In genomic region chr3:125055165-125055912, GRCh38 we compare ENCODE assay signal across 8 cellular contexts. TPM values are rescaled to one million over a fixed set of nuclear protein-coding genes. Genes with fewer than 3 reads are reported as not detected.
DNase-seq lines count a peak whose midpoint lies in the region; ATAC-seq and TF ChIP-seq lines count a peak whose summit lies in the region.

No MANE protein-coding gene starts in this region.

- H3K27me3 Mint-ChIP-seq in CD14-positive monocyte (ENCODE audit: low read depth in 3 of 3) (peaks cover 9 to 46% (median 25%) of the 10 kb centered on the region in 3 donors), progenitor cell of endocrine pancreas (peaks cover 74% of the 10 kb centered on the region)

- H3K36me3 Mint-ChIP-seq in CD14-positive monocyte: peaks cover 5 to 13% of the 10 kb centered on the region in 2 donors
- H3K36me3 Mint-ChIP-seq in progenitor cell of endocrine pancreas (ENCODE audit: insufficient read depth): no peaks in the 10 kb centered on the region

- no peaks in the 10 kb centered on the region for H3K9me3 Mint-ChIP-seq in CD14-positive monocyte
- no peaks in the 10 kb centered on the region for H3K9me3 Mint-ChIP-seq in progenitor cell of endocrine pancreas (ENCODE audit: low read depth)

- no peak for TF ChIP-seq CTCF in CD14-positive monocyte (IDR thresholded peaks at IDR 0.05)
- no peak for TF ChIP-seq CTCF in foreskin fibroblast (IDR thresholded peaks at IDR 0.05; ENCODE audit: low read depth, low read length)
- TF ChIP-seq CTCF in progenitor cell of endocrine pancreas (IDR thresholded peaks at IDR 0.05; ENCODE audit: unreplicated experiment): no peak

- peak overlapping the region; percentile 95 to 99 for H3K4me3 Mint-ChIP-seq in CD14-positive monocyte
- peak overlapping the region; percentile 73 for H3K4me3 Mint-ChIP-seq in progenitor cell of endocrine pancreas (ENCODE audit: low read depth)

- ATAC-seq in GM19397 (IDR thresholded peaks at IDR 0.05; ENCODE audit: unreplicated experiment): peak; percentile 31
- ATAC-seq in HG03521 (IDR thresholded peaks at IDR 0.05; ENCODE audit: unreplicated experiment): peak; percentile 24

- intact Hi-C loops in CD14-positive monocyte (cut with micrococcal nuclease): loop anchor here (5.0 to 10.0 kb wide), 2 partner anchors 79 to 107 kb away; no protein-coding TSS in a partner anchor

- H3K27ac Mint-ChIP-seq in CD14-positive monocyte (peak overlapping the region; percentile 16 to 86 (median 75)), progenitor cell of endocrine pancreas (peak overlapping the region; percentile 6)

- H3K4me1 Mint-ChIP-seq in CD14-positive monocyte (peaks cover 41% of the 10 kb centered on the region), progenitor cell of endocrine pancreas (ENCODE audit: low read depth) (peaks cover 16% of the 10 kb centered on the region)

- no peak for DNase-seq in CD14-positive monocyte (ENCODE audit: low spot score)
- peak; percentile 67 for DNase-seq in activated CD8-positive, alpha-beta memory T cell treated with anti-CD3 and anti-CD28 coated beads, Interleukin-2, amount 50 U/mL, for 48 hours
- DNase-seq in foreskin fibroblast: peak in 1 of 2 donors; percentile 68
- peak; percentile 33 for DNase-seq in progenitor cell of endocrine pancreas (ENCODE audit: low spot score, unreplicated experiment)
- DNase-seq in NCI-H1092 treated with DMSO at 0.1 percent for 48 hours (lab: John Stamatoyannopoulos, UW): no peak
- no peak for DNase-seq in DMS79 (lab: John Stamatoyannopoulos, UW)

- peak overlapping the region; percentile 70 to 87 for H3K4me3 ChIP-seq in foreskin fibroblast (ENCODE audit: low read depth in 1 of 2, low read length in 2 of 2)

RNA-seq across cellular contexts. Expression of gene HEG1, which starts 0.5 kb away (rescaled TPM):
- under 1 TPM; 0.28 to 0.69 TPM for polyA plus RNA-seq in CD14-positive monocyte
- total RNA-seq in progenitor cell of endocrine pancreas: 4.1 and 7.2 TPM in 2 replicates

Comparison
In these comparisons a context has a peak if more than half of its experiments do, and no peak if none do; other contexts are left out.
1. DNase-seq: peak in activated CD8-positive, alpha-beta memory T cell treated with anti-CD3 and anti-CD28 coated beads, Interleukin-2, amount 50 U/mL, for 48 hours (single experiment) and progenitor cell of endocrine pancreas (single experiment); none in CD14-positive monocyte (single experiment), NCI-H1092 treated with DMSO at 0.1 percent for 48 hours (single experiment) and DMS79 (single experiment).